Comparison of ENCODE assay signal across 23 cellular contexts in genomic region chr16:17527538-17527937, GRCh38.
"Had no signal": no experiment of that assay in that cellular context is flagged by ENCODE, and none has a peak within 500 bp of the region (broad histone marks: within the 10 kb centered on the region; RNA-seq: fewer than 3 reads in every experiment).

No MANE protein-coding gene starts in this region.

- H3K27me3 Mint-ChIP-seq: natural killer cell treated with Interleukin-12 subunit alpha and Interleukin-12 subunit beta and Interleukin-15 and Interleukin-18, amount 100 ng/mL, for 72 hours had no signal

- H3K9me3 Mint-ChIP-seq: natural killer cell treated with Interleukin-12 subunit alpha and Interleukin-12 subunit beta and Interleukin-15 and Interleukin-18, amount 100 ng/mL, for 72 hours had no signal

- H3K4me3 Mint-ChIP-seq: mesothelial cell of epicardium; natural killer cell treated with Interleukin-12 subunit alpha and Interleukin-12 subunit beta and Interleukin-15 and Interleukin-18, amount 100 ng/mL, for 72 hours; neural crest cell had no signal

- H3K4me1 Mint-ChIP-seq: mesothelial cell of epicardium, neural crest cell had no signal

- DNase-seq: heart left ventricle; hypothalamus; islet precursor cell; left ventricle myocardium inferior; mesendoderm; naive thymus-derived CD4-positive, alpha-beta T cell; ovary; sigmoid colon; small intestine; stimulated activated CD4-positive, alpha-beta T cell treated with anti-CD3 and anti-CD28 coated beads, Interleukin-1b, Interleukin-23, amount 100 ng/mL, for 48 hours; stimulated activated CD4-positive, alpha-beta T cell treated with anti-CD3 and anti-CD28 coated beads, Interleukin-2, amount 100 ng/mL, for 48 hours; stimulated activated CD4-positive, alpha-beta T cell treated with anti-CD3 and anti-CD28 coated beads, Interleukin-4, amount 100 ng/mL, for 4 hours; stimulated activated CD8-positive, alpha-beta memory T cell treated with anti-CD3 and anti-CD28 coated beads, Interleukin-4, amount 100 ng/mL, for 48 hours; stimulated activated naive CD4-positive, alpha-beta T cell; stomach; testis; thyroid gland; transverse colon; upper lobe of left lung had no signal

- H3K36me3 Mint-ChIP-seq: mesothelial cell of epicardium; natural killer cell treated with Interleukin-12 subunit alpha and Interleukin-12 subunit beta and Interleukin-15 and Interleukin-18, amount 100 ng/mL, for 72 hours had no signal

- ATAC-seq: heart left ventricle; naive thymus-derived CD4-positive, alpha-beta T cell had no signal

- H3K27ac Mint-ChIP-seq: mesothelial cell of epicardium; natural killer cell treated with Interleukin-12 subunit alpha and Interleukin-12 subunit beta and Interleukin-15 and Interleukin-18, amount 100 ng/mL, for 72 hours; progenitor cell of endocrine pancreas had no signal
